Comparison of ENCODE assay signal across 15 cellular contexts in the genomic region with DNA sequence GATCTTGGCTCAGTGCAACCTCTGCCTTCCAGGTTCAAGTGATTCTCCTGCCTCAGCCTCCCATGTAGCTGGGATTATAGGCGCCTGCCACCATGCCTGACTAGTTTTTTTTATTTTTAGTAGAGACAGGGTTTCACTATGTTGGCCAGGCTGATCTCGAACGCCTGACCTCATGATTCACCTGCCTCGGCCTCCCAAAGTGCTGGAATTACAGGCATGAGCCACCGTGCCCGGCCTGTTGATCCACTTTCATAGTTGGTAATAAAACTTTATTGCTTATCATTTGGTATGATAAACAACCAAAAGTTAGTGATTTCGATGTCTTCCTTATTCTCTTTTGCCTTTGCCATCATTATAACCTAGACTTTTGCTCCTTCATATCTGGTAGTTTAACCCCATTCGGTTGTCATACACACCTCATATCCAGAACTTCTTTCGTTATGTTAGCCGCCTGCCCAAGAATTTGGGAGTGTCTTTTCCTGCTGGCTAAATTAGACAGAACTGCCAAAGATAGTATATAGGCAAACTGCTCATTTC.
"Had no signal": no experiment of that assay in that cellular context is flagged by ENCODE, and none has a peak within 500 bp of the region (broad histone marks: within the 10 kb centered on the region; RNA-seq: fewer than 3 reads in every experiment).

No MANE protein-coding gene starts in this region.

- H3K27me3 ChIP-seq: body of pancreas, foreskin keratinocyte, tibial nerve had no signal

- H3K27ac ChIP-seq: body of pancreas, foreskin keratinocyte, lower lobe of right lung, tibial nerve had no signal

- H3K4me3 ChIP-seq: body of pancreas, lower lobe of right lung, tibial nerve had no signal

- ATAC-seq: activated CD8-positive, alpha-beta memory T cell treated with anti-CD3 and anti-CD28 coated beads, Interleukin-2, amount 10 ng/mL, durations not matched to agents 7 days and 5 days; body of pancreas; foreskin keratinocyte; lower lobe of right lung; stimulated activated naive CD8-positive, alpha-beta T cell treated with anti-CD3 and anti-CD28 coated beads, Interleukin-15, Interleukin-2, amounts not matched to agents 100 U/mL and 50 U/mL, for 24 hours had no signal

- H3K4me3 Mint-ChIP-seq: activated B cell treated with CpG ODN at 0.5 μM for 24 hours; activated CD4-positive, alpha-beta memory T cell treated with anti-CD3 and anti-CD28 coated beads, Interleukin-2, amount 10 ng/mL, durations not matched to agents 7 days and 5 days; activated CD8-positive, alpha-beta memory T cell treated with anti-CD3 and anti-CD28 coated beads, Interleukin-2, amount 10 ng/mL, durations not matched to agents 7 days and 5 days; activated naive CD4-positive, alpha-beta T cell treated with anti-CD3 and anti-CD28 coated beads for 36 hours; neural crest cell had no signal

- H3K9me3 ChIP-seq: body of pancreas, lower lobe of right lung, tibial nerve had no signal

- H3K36me3 ChIP-seq: lower lobe of right lung had no signal

- H3K27ac Mint-ChIP-seq: activated B cell treated with CpG ODN at 0.5 μM for 24 hours; activated CD4-positive, alpha-beta memory T cell treated with anti-CD3 and anti-CD28 coated beads, Interleukin-2, amount 10 ng/mL, durations not matched to agents 7 days and 5 days; activated CD8-positive, alpha-beta memory T cell treated with anti-CD3 and anti-CD28 coated beads, Interleukin-2, amount 10 ng/mL, durations not matched to agents 7 days and 5 days; activated naive CD4-positive, alpha-beta T cell treated with anti-CD3 and anti-CD28 coated beads for 36 hours had no signal

- H3K9me3 Mint-ChIP-seq: activated B cell treated with CpG ODN at 0.5 μM for 24 hours; activated CD4-positive, alpha-beta memory T cell treated with anti-CD3 and anti-CD28 coated beads, Interleukin-2, amount 10 ng/mL, durations not matched to agents 7 days and 5 days; activated naive CD4-positive, alpha-beta T cell treated with anti-CD3 and anti-CD28 coated beads for 36 hours; neural crest cell had no signal

- H3K27me3 Mint-ChIP-seq: activated B cell treated with CpG ODN at 0.5 μM for 24 hours; activated CD4-positive, alpha-beta memory T cell treated with anti-CD3 and anti-CD28 coated beads, Interleukin-2, amount 10 ng/mL, durations not matched to agents 7 days and 5 days; activated CD8-positive, alpha-beta memory T cell treated with anti-CD3 and anti-CD28 coated beads, Interleukin-2, amount 10 ng/mL, durations not matched to agents 7 days and 5 days; progenitor cell of endocrine pancreas had no signal

- DNase-seq: activated B cell treated with CpG ODN at 0.5 μM for 24 hours; activated CD4-positive, alpha-beta memory T cell treated with anti-CD3 and anti-CD28 coated beads, Interleukin-2, amount 10 ng/mL, durations not matched to agents 7 days and 5 days; activated CD4-positive, alpha-beta T cell treated with anti-CD3 and anti-CD28 coated beads for 48 hours; activated CD8-positive, alpha-beta memory T cell treated with anti-CD3 and anti-CD28 coated beads, Interleukin-2, amount 10 ng/mL, durations not matched to agents 7 days and 5 days; activated naive CD4-positive, alpha-beta T cell treated with anti-CD3 and anti-CD28 coated beads for 36 hours; activated T-cell treated with anti-CD3 and anti-CD28 coated beads, Interleukin-2, amount 50 U/mL, for 1 hour; body of pancreas; foreskin keratinocyte; hippocampal formation; lower lobe of right lung; stimulated activated naive CD8-positive, alpha-beta T cell treated with anti-CD3 and anti-CD28 coated beads, Interleukin-15, Interleukin-2, amounts not matched to agents 100 U/mL and 50 U/mL, for 24 hours; substantia nigra had no signal
